In genomic region chr13:94479559-94480095, GRCh38 we compare ENCODE assay signal across 13 cellular contexts. TPM values are rescaled to one million over a fixed set of nuclear protein-coding genes. Genes with fewer than 3 reads are reported as not detected.
DNase-seq lines count a peak whose midpoint lies in the region; ATAC-seq lines count a peak whose summit lies in the region.
"Had no signal": no experiment of that assay in that cellular context is flagged by ENCODE, and none has a peak within 500 bp of the region (broad histone marks: within the 10 kb centered on the region; RNA-seq: fewer than 3 reads in every experiment).

Gene DCT, minus strand, starts transcription at chr13:94479682. Its CDS starts 427 bp downstream, at chr13:94479255.

- H3K4me3 Mint-ChIP-seq in activated naive CD8-positive, alpha-beta T cell treated with anti-CD3 and anti-CD28 coated beads for 36 hours: no peak within 1 kb of the TSS
- H3K4me3 Mint-ChIP-seq: activated CD4-positive, alpha-beta T cell treated with anti-CD3 and anti-CD28 coated beads, Interleukin-2, amount 10 ng/mL, durations not matched to agents 7 days and 5 days; memory B cell had no signal

- no peak for ATAC-seq in GM19023 (IDR thresholded peaks at IDR 0.05; ENCODE audit: unreplicated experiment)

- peaks cover 6% of the 10 kb centered on the region for H3K4me1 Mint-ChIP-seq in activated naive CD8-positive, alpha-beta T cell treated with anti-CD3 and anti-CD28 coated beads for 36 hours
- H3K4me1 Mint-ChIP-seq: activated CD4-positive, alpha-beta T cell treated with anti-CD3 and anti-CD28 coated beads, Interleukin-2, amount 10 ng/mL, durations not matched to agents 7 days and 5 days; memory B cell had no signal

- H3K36me3 Mint-ChIP-seq in activated naive CD8-positive, alpha-beta T cell treated with anti-CD3 and anti-CD28 coated beads for 36 hours: no peaks in the 10 kb centered on the region
- H3K36me3 Mint-ChIP-seq: memory B cell had no signal

- H3K27ac Mint-ChIP-seq in activated naive CD8-positive, alpha-beta T cell treated with anti-CD3 and anti-CD28 coated beads for 36 hours: peak within 1 kb of the TSS; percentile 50
- H3K27ac Mint-ChIP-seq: activated CD4-positive, alpha-beta T cell treated with anti-CD3 and anti-CD28 coated beads, Interleukin-2, amount 10 ng/mL, durations not matched to agents 7 days and 5 days; memory B cell had no signal

- peaks cover 1% of the 10 kb centered on the region for H3K9me3 Mint-ChIP-seq in activated naive CD8-positive, alpha-beta T cell treated with anti-CD3 and anti-CD28 coated beads for 36 hours
- H3K9me3 Mint-ChIP-seq: activated CD4-positive, alpha-beta T cell treated with anti-CD3 and anti-CD28 coated beads, Interleukin-2, amount 10 ng/mL, durations not matched to agents 7 days and 5 days had no signal

- DNase-seq in NCI-H2107 treated with DMSO at 0.1 percent for 48 hours (lab: John Stamatoyannopoulos, UW; ENCODE audit: unreplicated experiment) (peak; percentile 48), NCI-H2107 (lab: John Stamatoyannopoulos, UW) (no peak), NCI-H1105 (lab: John Stamatoyannopoulos, UW) (peak; percentile 68), retina (peak; percentile 73), NCI-H774 (lab: John Stamatoyannopoulos, UW) (no peak)
- no peak for DNase-seq in activated naive CD8-positive, alpha-beta T cell treated with anti-CD3 and anti-CD28 coated beads for 36 hours
- DNase-seq in stimulated activated CD4-positive, alpha-beta T cell treated with anti-CD3 and anti-CD28 coated beads, Interleukin-4, amount 100 ng/mL, for 1 hour: no peak
- DNase-seq: 8988T; activated CD4-positive, alpha-beta T cell treated with anti-CD3 and anti-CD28 coated beads, Interleukin-2, amount 10 ng/mL, durations not matched to agents 7 days and 5 days; SJCRH30 had no signal

- peaks cover 3% of the 10 kb centered on the region for H3K27me3 Mint-ChIP-seq in activated naive CD8-positive, alpha-beta T cell treated with anti-CD3 and anti-CD28 coated beads for 36 hours

RNA-seq across cellular contexts. Expression of gene DCT, which starts in this region (rescaled TPM):
- total RNA-seq in activated naive CD8-positive, alpha-beta T cell treated with anti-CD3 and anti-CD28 coated beads for 36 hours: under 1 TPM in 1 of 2 experiments, not detected in 1; 0.16 TPM
- total RNA-seq: glomerular endothelial cell had no signal

Comparison
In these comparisons a context has a peak if more than half of its experiments do, and no peak if none do; other contexts are left out.
1. DNase-seq: peak in NCI-H2107 treated with DMSO at 0.1 percent for 48 hours (single experiment), NCI-H1105 (single experiment) and retina (single experiment); none in NCI-H2107 (single experiment), activated naive CD8-positive, alpha-beta T cell treated with anti-CD3 and anti-CD28 coated beads for 36 hours (single experiment), stimulated activated CD4-positive, alpha-beta T cell treated with anti-CD3 and anti-CD28 coated beads, Interleukin-4, amount 100 ng/mL, for 1 hour (single experiment) and NCI-H774 (single experiment).